In the genomic region with DNA sequence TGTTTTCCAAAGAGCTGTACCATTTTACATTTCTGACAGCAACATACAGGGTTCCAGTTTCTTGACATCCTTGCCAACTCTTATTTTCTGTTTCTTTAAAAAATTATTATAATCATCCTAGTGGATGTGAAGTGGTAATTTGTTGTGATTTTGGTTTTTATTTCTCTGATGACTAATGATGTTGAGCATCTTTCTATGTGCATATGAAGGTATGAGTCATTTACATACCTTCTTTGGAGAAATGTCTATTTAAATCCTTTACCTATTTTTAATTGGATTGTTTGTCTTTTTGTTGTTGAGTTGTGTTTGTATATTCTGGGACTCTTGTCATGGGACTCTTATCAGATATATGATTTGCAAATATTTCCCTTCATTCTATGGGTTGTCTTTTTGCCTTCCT, we compare ENCODE assay signal across 22 cellular contexts. TPM values are rescaled to one million over a fixed set of nuclear protein-coding genes. Genes with fewer than 3 reads are reported as not detected.
DNase-seq lines count a peak whose midpoint lies in the region; ATAC-seq, FAIRE-seq and TF ChIP-seq lines count a peak whose summit lies in the region.
"Had no signal": no experiment of that assay in that cellular context is flagged by ENCODE, and none has a peak within 500 bp of the region (broad histone marks: within the 10 kb centered on the region; RNA-seq: fewer than 3 reads in every experiment).

No MANE protein-coding gene starts in this region.

- H3K9me1 ChIP-seq in K562 (ENCODE audit: control insufficient read depth, insufficient read depth, low read length), result no peaks in the 10 kb centered on the region

- no peak for TF ChIP-seq EP300 in K562 (IDR thresholded peaks at IDR 0.05; ENCODE audit: low read length)

- no peaks in the 10 kb centered on the region for H4K20me1 ChIP-seq in K562 (replicated peaks; ENCODE audit: control insufficient read depth, insufficient read depth, low read length)

- peaks cover 47% of the 10 kb centered on the region for H3K36me3 Mint-ChIP-seq in activated T-helper 17 cell treated with anti-CD3 and anti-CD28 coated beads, Interleukin-2, amount 50 U/mL, for 72 hours (ENCODE audit: low read depth)

- BruUV-seq in K562 (replicated peaks; lab: Mats Ljungman, UMichigan), result no TSS peak

- CTCF ChIA-PET in K562 (lab: Yijun Ruan, JAX; ENCODE audit: low intra/inter-chr PET ratio), result no interaction called here

- no peaks in the 10 kb centered on the region for H3K27me3 Mint-ChIP-seq in activated T-helper 17 cell treated with anti-CD3 and anti-CD28 coated beads, Interleukin-2, amount 50 U/mL, for 72 hours
- H3K27me3 Mint-ChIP-seq: CD4-positive, CD25-positive, alpha-beta regulatory T cell had no signal

- H3K9me3 Mint-ChIP-seq in activated T-helper 17 cell treated with anti-CD3 and anti-CD28 coated beads, Interleukin-2, amount 50 U/mL, for 72 hours, result no peaks in the 10 kb centered on the region
- H3K9me3 Mint-ChIP-seq: CD4-positive, CD25-positive, alpha-beta regulatory T cell had no signal

- in situ Hi-C loops in K562 (cut with MboI), result no loop called here

- TF ChIP-seq RAD21 in K562 (CRISPR knock-in tag; conservative IDR thresholded peaks at IDR 0.05 in 1 of 2, IDR thresholded peaks at IDR 0.05 in 1 of 2), result no peak

- TF ChIP-seq POLR2A in K562 (conservative IDR thresholded peaks at IDR 0.05), result no peak

- no peaks in the 10 kb centered on the region for H3K9me3 ChIP-seq in K562 (replicated peaks; ENCODE audit: control insufficient read depth, insufficient read depth, low read depth, low read length)
- H3K9me3 ChIP-seq: BE2C, MG63, SJCRH30 had no signal

- ATAC-seq in K562 (no peak), foreskin keratinocyte (peak; percentile 57), GM21515 (IDR thresholded peaks at IDR 0.05; ENCODE audit: unreplicated experiment) (no peak), HG02588 (IDR thresholded peaks at IDR 0.05; ENCODE audit: unreplicated experiment) (no peak)
- no peak for ATAC-seq in activated T-helper 17 cell treated with anti-CD3 and anti-CD28 coated beads, Interleukin-2, amount 50 U/mL, for 72 hours (replicated peaks)
- ATAC-seq: HepG2 had no signal

- peaks cover 84% of the 10 kb centered on the region for H3K79me2 ChIP-seq in K562 (ENCODE audit: control insufficient read depth, insufficient read depth, low read length)

- no peak for FAIRE-seq in K562 (lab: Jason Lieb, UNC)
- FAIRE-seq: G401.6, HepG2 had no signal

- peak; percentile 19 for DNase-seq in EL
- peak; percentile 15 for DNase-seq in HT1080 (ENCODE audit: low read depth)
- DNase-seq in K562 (ENCODE audit: extremely low read depth in 1 of 4, low spot score in 3 of 4), result no peak
- peak in 1 of 2 donors; percentile 40 for DNase-seq in foreskin keratinocyte
- no peak for DNase-seq in DMS 273 (lab: John Stamatoyannopoulos, UW; ENCODE audit: unreplicated experiment)
- DNase-seq: BE2C; CD4-positive, CD25-positive, alpha-beta regulatory T cell; GOT3; MG63; NCI-H1048; NCI-H1436 treated with DMSO at 0.1 percent for 48 hours; NCI-H2029; NCI-H345; NCI-H524 treated with DMSO at 0.1 percent for 48 hours; SJCRH30; T-helper 2 cell had no signal

- H3K27me3 ChIP-seq in K562 (ENCODE audit: control insufficient read depth in 2 of 2, insufficient read depth in 2 of 2, low read length in 2 of 2) (no peaks in the 10 kb centered on the region), foreskin keratinocyte (no peaks in the 10 kb centered on the region)
- H3K27me3 ChIP-seq: BE2C, MG63, SJCRH30 had no signal

- H2AFZ ChIP-seq in K562 (ENCODE audit: low read depth, low read length), result no peak overlapping the region

- intact Hi-C loops in K562 (cut with micrococcal nuclease), result no loop called here

- peaks cover 35% of the 10 kb centered on the region for H3K36me3 ChIP-seq in K562 (ENCODE audit: control insufficient read depth, insufficient read depth, low read length)

- POLR2A ChIA-PET in K562 (lab: Yijun Ruan, JAX), result no interaction called here

- no peak overlapping the region for H3K4me3 ChIP-seq in K562
- H3K4me3 ChIP-seq: MG63, SJCRH30 had no signal

- H3K4me1 ChIP-seq in K562 (replicated peaks in 1 of 2; ENCODE audit: control insufficient read depth in 2 of 2, insufficient read depth in 2 of 2, low read length in 2 of 2) (no peaks in the 10 kb centered on the region; a peak in 2 of 5 replicates), foreskin keratinocyte (peaks cover 11% of the 10 kb centered on the region)
- H3K4me1 ChIP-seq: BE2C, SJCRH30 had no signal

- H3K27ac Mint-ChIP-seq in activated T-helper 17 cell treated with anti-CD3 and anti-CD28 coated beads, Interleukin-2, amount 50 U/mL, for 72 hours, result no peak overlapping the region

- TF ChIP-seq CTCF in K562 (IDR thresholded peaks at IDR 0.05 in 2 of 3, conservative IDR thresholded peaks at IDR 0.05 in 1 of 3; ENCODE audit: insufficient read depth in 2 of 3, low read depth in 1 of 3, low read length in 3 of 3) (no peak), foreskin keratinocyte (conservative IDR thresholded peaks at IDR 0.05) (no peak)

- no peaks in the 10 kb centered on the region for H3K4me1 Mint-ChIP-seq in activated T-helper 17 cell treated with anti-CD3 and anti-CD28 coated beads, Interleukin-2, amount 50 U/mL, for 72 hours

- H3K4me2 ChIP-seq in K562 (ENCODE audit: insufficient read depth, low read length), result no peak overlapping the region
- H3K4me2 ChIP-seq: KMS-11 had no signal

- H3K4me3 Mint-ChIP-seq in activated T-helper 17 cell treated with anti-CD3 and anti-CD28 coated beads, Interleukin-2, amount 50 U/mL, for 72 hours, result no peak overlapping the region
- H3K4me3 Mint-ChIP-seq: CD4-positive, CD25-positive, alpha-beta regulatory T cell had no signal

- H3K27ac ChIP-seq in K562 (ENCODE audit: extremely low read depth, low read depth, low read length), result no peak overlapping the region
- no peak overlapping the region for H3K27ac ChIP-seq in foreskin keratinocyte
- H3K27ac ChIP-seq: KMS-11, SJCRH30 had no signal

- no peak overlapping the region for H3K9ac ChIP-seq in K562 (ENCODE audit: insufficient read depth in 1 of 2, low read depth in 2 of 2, low read length in 2 of 2)
- H3K9ac ChIP-seq: KMS-11 had no signal

RNA-seq across cellular contexts. Expression of a gene that starts 20.8 kb away (rescaled TPM):
- total RNA-seq in HT1080 (2014; rRNA removed; shearing (Covaris generic)), result 35.8 and 46.0 TPM in 2 replicates
- polyA plus RNA-seq in HT1080 (2015; cell fraction: cytosol; rRNA removed), result 44.9 and 46.1 TPM in 2 replicates
- polyA plus RNA-seq in HT1080 (2015; cell fraction: nucleus; rRNA removed), result 14.8 and 17.1 TPM in 2 replicates
- total RNA-seq in K562 (2011; cell fraction: chromatin; rRNA removed; ENCODE audit: low replicate concordance), result 10.2 and 19.5 TPM in 2 replicates
- 17.8 and 19.7 TPM in 2 replicates for total RNA-seq in K562 (2011; cell fraction: nucleolus; rRNA removed)
- total RNA-seq in K562 (2011; cell fraction: nucleoplasm; rRNA removed), result 19.3 and 32.5 TPM in 2 replicates
- 102 and 122 TPM in 2 replicates for total RNA-seq in K562 (2014; rRNA removed)
- 168 and 186 TPM in 2 replicates for total RNA-seq in K562 (2014; rRNA removed; fragmentation: Illumina TruSeq; extraction: Trizol)
- 134 and 144 TPM in 2 replicates for total RNA-seq in K562 (2015; rRNA removed; fragmentation: Illumina TruSeq; extraction: Trizol)
- 172 and 190 TPM in 2 replicates for total RNA-seq in K562 (2021)
- polyA plus RNA-seq in K562 (2011; rRNA removed), result 157 and 179 TPM in 2 replicates
- polyA plus RNA-seq in K562 (2011; cell fraction: cytosol; rRNA removed), result 51.8 and 85.0 TPM in 2 replicates
- 19.6 and 37.3 TPM in 2 replicates for polyA plus RNA-seq in K562 (2011; cell fraction: nucleus; rRNA removed)
- polyA plus RNA-seq in K562 (2012), result 107 and 192 TPM in 2 replicates
- 131 and 138 TPM in 2 replicates for polyA plus RNA-seq in K562 (2014; fragmentation: Illumina TruSeq; extraction: Trizol)
- polyA plus RNA-seq in K562 (2014; fragmentation: Nextera tagmentation; extraction: Ambion mirVana), result 100 to 1,000 TPM in 1 of 2 experiments, 10 to 100 TPM in 1; 70.7 to 154 TPM
- 106 and 126 TPM in 2 replicates for polyA plus RNA-seq in K562 (2014; rRNA removed)
- 46.7 and 50.5 TPM in 2 replicates for polyA minus RNA-seq in K562 (2011; rRNA and poly(A)+ RNA removed)
- 27.2 and 32.7 TPM in 2 replicates for polyA minus RNA-seq in K562 (2011; cell fraction: cytosol; rRNA and poly(A)+ RNA removed)
- 11.2 and 14.2 TPM in 2 replicates for polyA minus RNA-seq in K562 (2011; cell fraction: nucleus; rRNA and poly(A)+ RNA removed)
- 38.9 and 49.8 TPM in 2 replicates for total RNA-seq in foreskin keratinocyte
- 57.0 and 69.7 TPM in 2 replicates for polyA plus RNA-seq in foreskin keratinocyte
- total RNA-seq in activated T-helper 17 cell treated with anti-CD3 and anti-CD28 coated beads, Interleukin-2, amount 50 U/mL, for 72 hours, result 10 to 100 TPM; 51.1 to 67.0 TPM

RNA-seq across cellular contexts. Expression of a gene that starts 21.2 kb away (rescaled TPM):
- 33.5 and 39.5 TPM in 2 replicates for total RNA-seq in HT1080 (2014; rRNA removed; shearing (Covaris generic))
- polyA plus RNA-seq in HT1080 (2015; cell fraction: cytosol; rRNA removed), result 48.5 and 57.0 TPM in 2 replicates
- polyA plus RNA-seq in HT1080 (2015; cell fraction: nucleus; rRNA removed), result 31.0 and 42.2 TPM in 2 replicates
- total RNA-seq in K562 (2011; cell fraction: chromatin; rRNA removed; ENCODE audit: low replicate concordance), result 162 and 343 TPM in 2 replicates
- total RNA-seq in K562 (2011; cell fraction: nucleolus; rRNA removed), result 39.9 and 60.4 TPM in 2 replicates
- total RNA-seq in K562 (2011; cell fraction: nucleoplasm; rRNA removed), result 128 and 216 TPM in 2 replicates
- total RNA-seq in K562 (2014; rRNA removed), result 46.2 and 46.3 TPM in 2 replicates
- total RNA-seq in K562 (2014; rRNA removed; fragmentation: Illumina TruSeq; extraction: Trizol), result 61.9 and 73.9 TPM in 2 replicates
- 56.4 and 57.8 TPM in 2 replicates for total RNA-seq in K562 (2015; rRNA removed; fragmentation: Illumina TruSeq; extraction: Trizol)
- total RNA-seq in K562 (2021), result 40.6 and 42.8 TPM in 2 replicates
- polyA plus RNA-seq in K562 (2011; rRNA removed), result 91.6 and 102 TPM in 2 replicates
- 31.7 and 76.1 TPM in 2 replicates for polyA plus RNA-seq in K562 (2011; cell fraction: cytosol; rRNA removed)
- polyA plus RNA-seq in K562 (2011; cell fraction: nucleus; rRNA removed), result 48.5 and 76.7 TPM in 2 replicates
- 38.9 and 42.2 TPM in 2 replicates for polyA plus RNA-seq in K562 (2012)
- 54.3 and 59.1 TPM in 2 replicates for polyA plus RNA-seq in K562 (2014; fragmentation: Illumina TruSeq; extraction: Trizol)
- 10 to 100 TPM; 19.1 to 24.5 TPM for polyA plus RNA-seq in K562 (2014; fragmentation: Nextera tagmentation; extraction: Ambion mirVana)
- polyA plus RNA-seq in K562 (2014; rRNA removed), result 41.1 and 45.6 TPM in 2 replicates
- polyA minus RNA-seq in K562 (2011; rRNA and poly(A)+ RNA removed), result 217 and 260 TPM in 2 replicates
- polyA minus RNA-seq in K562 (2011; cell fraction: cytosol; rRNA and poly(A)+ RNA removed), result 41.2 and 59.6 TPM in 2 replicates
- 79.4 and 146 TPM in 2 replicates for polyA minus RNA-seq in K562 (2011; cell fraction: nucleus; rRNA and poly(A)+ RNA removed)
- total RNA-seq in foreskin keratinocyte, result 51.5 and 52.0 TPM in 2 replicates
- polyA plus RNA-seq in foreskin keratinocyte, result 26.0 and 29.8 TPM in 2 replicates
- 10 to 100 TPM; 25.9 to 37.3 TPM for total RNA-seq in activated T-helper 17 cell treated with anti-CD3 and anti-CD28 coated beads, Interleukin-2, amount 50 U/mL, for 72 hours

RNA-seq across cellular contexts. Expression of a gene that starts 43.8 kb away (rescaled TPM):
- total RNA-seq in HT1080 (2014; rRNA removed; shearing (Covaris generic)), result not detected in 2 replicates
- not detected in 2 replicates for polyA plus RNA-seq in HT1080 (2015; cell fraction: cytosol; rRNA removed)
- not detected in 2 replicates for polyA plus RNA-seq in HT1080 (2015; cell fraction: nucleus; rRNA removed)
- total RNA-seq in K562 (2011; cell fraction: chromatin; rRNA removed; ENCODE audit: low replicate concordance), result 1.3 and 2.1 TPM in 2 replicates
- 0.39 and 0.83 TPM in 2 replicates for total RNA-seq in K562 (2011; cell fraction: nucleolus; rRNA removed)
- total RNA-seq in K562 (2011; cell fraction: nucleoplasm; rRNA removed), result 1.1 and 2.1 TPM in 2 replicates
- total RNA-seq in K562 (2014; rRNA removed) (0.24 and 0.86 TPM in 2 replicates), K562 (2014; rRNA removed; fragmentation: Illumina TruSeq; extraction: Trizol) (0.29 and 0.32 TPM in 2 replicates), K562 (2015; rRNA removed; fragmentation: Illumina TruSeq; extraction: Trizol) (0.11 and 0.14 TPM in 2 replicates), K562 (2021) (0.20 and 0.22 TPM in 2 replicates), foreskin keratinocyte (0.14 TPM in 1 of 2 replicates, not detected in the other)
- polyA plus RNA-seq in K562 (2011; rRNA removed) (0.21 and 0.54 TPM in 2 replicates), K562 (2014; fragmentation: Illumina TruSeq; extraction: Trizol) (0.25 and 0.26 TPM in 2 replicates), K562 (2014; fragmentation: Nextera tagmentation; extraction: Ambion mirVana) (under 1 TPM; 0.21 to 0.39 TPM), K562 (2014; rRNA removed) (0.08 and 0.11 TPM in 2 replicates), foreskin keratinocyte (0.06 TPM in 1 of 2 replicates, not detected in the other)
- 0.12 and 0.13 TPM in 2 replicates for polyA plus RNA-seq in K562 (2011; cell fraction: cytosol; rRNA removed)
- polyA plus RNA-seq in K562 (2011; cell fraction: nucleus; rRNA removed), result 0.34 and 0.38 TPM in 2 replicates
- 0.12 and 0.65 TPM in 2 replicates for polyA plus RNA-seq in K562 (2012)
- 0.24 and 0.28 TPM in 2 replicates for polyA minus RNA-seq in K562 (2011; rRNA and poly(A)+ RNA removed)
- polyA minus RNA-seq in K562 (2011; cell fraction: cytosol; rRNA and poly(A)+ RNA removed), result not detected in 2 replicates
- 0.22 and 0.27 TPM in 2 replicates for polyA minus RNA-seq in K562 (2011; cell fraction: nucleus; rRNA and poly(A)+ RNA removed)
- under 1 TPM; 0.13 to 0.98 TPM for total RNA-seq in activated T-helper 17 cell treated with anti-CD3 and anti-CD28 coated beads, Interleukin-2, amount 50 U/mL, for 72 hours
- polyA plus RNA-seq: CD4-positive, CD25-positive, alpha-beta regulatory T cell had no signal

Comparison
In these comparisons a context has a peak if more than half of its experiments do, and no peak if none do; other contexts are left out.
1. DNase-seq: peak in EL (single experiment) and HT1080 (single experiment); none in K562 (0 of 4) and DMS 273 (single experiment).